ENCODE assay signal across 17 cellular contexts in the genomic region with DNA sequence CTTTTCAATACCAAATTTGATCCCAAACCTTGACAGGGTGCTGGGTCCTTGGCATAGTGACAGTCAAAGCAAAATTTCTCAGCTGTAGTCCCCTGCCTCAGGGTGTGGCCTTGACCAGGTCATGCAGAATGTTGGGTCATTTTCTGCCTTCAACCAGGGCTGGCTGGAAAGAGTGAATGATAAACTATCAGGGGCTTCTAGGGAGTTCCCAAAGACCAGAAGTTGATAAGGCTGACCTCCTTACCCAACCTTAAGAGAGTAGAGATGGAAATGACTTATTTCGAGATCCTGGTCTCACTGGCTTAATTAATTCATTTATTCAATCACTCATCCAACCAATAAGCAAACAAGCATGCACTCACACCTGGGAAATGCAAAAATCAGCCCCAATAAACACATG.
DNase-seq lines count a peak whose midpoint lies in the region; ATAC-seq, FAIRE-seq and TF ChIP-seq lines count a peak whose summit lies in the region.
"Had no signal": no experiment of that assay in that cellular context is flagged by ENCODE, and none has a peak within 500 bp of the region (broad histone marks: within the 10 kb centered on the region; RNA-seq: fewer than 3 reads in every experiment).

No MANE protein-coding gene starts in this region.

- H3K27ac Mint-ChIP-seq in activated naive CD8-positive, alpha-beta T cell treated with anti-CD3 and anti-CD28 coated beads for 36 hours, result no peak overlapping the region
- H3K27ac Mint-ChIP-seq: CD14-positive monocyte; CD8-positive, alpha-beta T cell; GM23338 had no signal

- no peak overlapping the region for H2AFZ ChIP-seq in GM12878 (ENCODE audit: control insufficient read depth, low read depth, low read length)
- H2AFZ ChIP-seq: GM23338 had no signal

- H3K27me3 ChIP-seq in GM12878 (replicated peaks in 1 of 2; ENCODE audit: control insufficient read depth in 2 of 2, insufficient read depth in 2 of 2, low read length in 1 of 2), result no peaks in the 10 kb centered on the region
- H3K27me3 ChIP-seq in prostate gland (replicated peaks; ENCODE audit: insufficient read depth), result no peaks in the 10 kb centered on the region
- H3K27me3 ChIP-seq: BLaER1 had no signal

- in situ Hi-C loops in GM12878 (cut with MboI), result no loop called here

- no peak overlapping the region for H3K4me2 ChIP-seq in GM12878 (ENCODE audit: control insufficient read depth, insufficient read depth)
- H3K4me2 ChIP-seq: BLaER1, GM23338 had no signal

- H3K4me1 ChIP-seq in GM12878 (ENCODE audit: control insufficient read depth, insufficient read depth, low read length), result no peaks in the 10 kb centered on the region
- H3K4me1 ChIP-seq in prostate gland (replicated peaks), result no peaks in the 10 kb centered on the region
- H3K4me1 ChIP-seq: BLaER1 had no signal

- H3K9me3 ChIP-seq in GM12878 (replicated peaks; ENCODE audit: control insufficient read depth, insufficient read depth, low read length), result no peaks in the 10 kb centered on the region; the same call in 2 of the 3 replicates
- H3K9me3 ChIP-seq in prostate gland, result no peaks in the 10 kb centered on the region
- H3K9me3 ChIP-seq: BLaER1 had no signal

- H3K36me3 Mint-ChIP-seq in activated naive CD8-positive, alpha-beta T cell treated with anti-CD3 and anti-CD28 coated beads for 36 hours, result no peaks in the 10 kb centered on the region
- H3K36me3 Mint-ChIP-seq: CD14-positive monocyte; CD8-positive, alpha-beta T cell had no signal

- TF ChIP-seq EP300 in GM12878 (IDR thresholded peaks at IDR 0.05; ENCODE audit: borderline replicate concordance in 1 of 2, control insufficient read depth in 1 of 2, low read depth in 2 of 2, low read length in 2 of 2), result no peak

- no peaks in the 10 kb centered on the region for H4K20me1 ChIP-seq in GM12878 (ENCODE audit: control insufficient read depth, insufficient read depth)
- H4K20me1 ChIP-seq: BLaER1 had no signal

- no peaks in the 10 kb centered on the region for H3K27me3 Mint-ChIP-seq in activated naive CD8-positive, alpha-beta T cell treated with anti-CD3 and anti-CD28 coated beads for 36 hours

- 0% methylated on average over 1 of the region's 1 CpG for WGBS in GM12878 (ENCODE audit: insufficient coverage, insufficient replicate concordance, low lambda C conversion rate, missing lambda C conversion rate)
- 77% methylated on average over 1 of the region's 1 CpG for WGBS in prostate gland

- BruUV-seq in GM12878 (replicated peaks; lab: Mats Ljungman, UMichigan), result no TSS peak

- DNase-seq in GM12878 (ENCODE audit: low read depth, low spot score) (no peak), prostate gland (ENCODE audit: low spot score) (no peak)
- no peak for DNase-seq in central memory CD4-positive, alpha-beta T cell
- no peak for DNase-seq in activated naive CD8-positive, alpha-beta T cell treated with anti-CD3 and anti-CD28 coated beads for 36 hours
- DNase-seq: 8988T; CD8-positive, alpha-beta T cell; DMS 273 treated with DMSO at 0.1 percent for 48 hours; HCEC 1CT; KG1 had no signal

- no peaks in the 10 kb centered on the region for H3K79me2 ChIP-seq in GM12878 (ENCODE audit: control insufficient read depth, insufficient read depth, low read length)

- RAD21 ChIA-PET in GM12878 (lab: Charles Lee; ENCODE audit: unreplicated experiment), result no interaction called here

- intact Hi-C loops in GM12878 (cut with micrococcal nuclease; ENCODE audit: unreplicated experiment) (loop anchor here (10.0 kb wide), 1 partner anchor 485 kb away; a partner anchor contains a TSS), prostate gland (cut with DNase I) (no loop called here)

- no peaks in the 10 kb centered on the region for H3K4me1 Mint-ChIP-seq in activated naive CD8-positive, alpha-beta T cell treated with anti-CD3 and anti-CD28 coated beads for 36 hours
- H3K4me1 Mint-ChIP-seq: CD14-positive monocyte, GM23338 had no signal

- no peak for TF ChIP-seq RAD21 in GM12878 (IDR thresholded peaks at IDR 0.05; ENCODE audit: insufficient read depth, low read depth, low read length)

- POLR2A ChIA-PET in GM12878 (lab: Charles Lee), result no interaction called here

- no peak overlapping the region for H3K27ac ChIP-seq in GM12878 (ENCODE audit: control insufficient read depth, insufficient read depth)
- no peak overlapping the region for H3K27ac ChIP-seq in prostate gland
- H3K27ac ChIP-seq: BLaER1 had no signal

- no peak overlapping the region for H3K9ac ChIP-seq in GM12878 (ENCODE audit: control insufficient read depth, insufficient read depth, low read length)
- H3K9ac ChIP-seq: BLaER1 had no signal

- H3K4me3 Mint-ChIP-seq in activated naive CD8-positive, alpha-beta T cell treated with anti-CD3 and anti-CD28 coated beads for 36 hours, result no peak overlapping the region
- H3K4me3 Mint-ChIP-seq: CD14-positive monocyte; CD8-positive, alpha-beta T cell; GM23338 had no signal

- H3K9me3 Mint-ChIP-seq in activated naive CD8-positive, alpha-beta T cell treated with anti-CD3 and anti-CD28 coated beads for 36 hours, result peaks cover 3% of the 10 kb centered on the region
- H3K9me3 Mint-ChIP-seq: CD8-positive, alpha-beta T cell had no signal

- H3K36me3 ChIP-seq in GM12878 (ENCODE audit: control insufficient read depth in 2 of 2, insufficient read depth in 2 of 2, low read length in 1 of 2) (no peaks in the 10 kb centered on the region), prostate gland (no peaks in the 10 kb centered on the region)
- H3K36me3 ChIP-seq: BLaER1 had no signal

- no peak for FAIRE-seq in GM12878 (lab: Jason Lieb, UNC)
- FAIRE-seq: G401.6, H54 had no signal

- TF ChIP-seq CTCF in GM12878 (IDR thresholded peaks at IDR 0.05 in 2 of 3, conservative IDR thresholded peaks at IDR 0.05 in 1 of 3; ENCODE audit: control insufficient read depth in 2 of 3, extremely low read depth in 1 of 3, insufficient read depth in 1 of 3, low read depth in 3 of 3, low read length in 3 of 3) (no peak), prostate gland (IDR thresholded peaks at IDR 0.05) (no peak)

- H3K4me3 ChIP-seq in GM12878, result no peak overlapping the region
- no peak overlapping the region for H3K4me3 ChIP-seq in prostate gland
- H3K4me3 ChIP-seq: BLaER1, GM23338 had no signal

- TF ChIP-seq POLR2A in GM12878 (IDR thresholded peaks at IDR 0.05; ENCODE audit: low read depth, low read length) (no peak), prostate gland (IDR thresholded peaks at IDR 0.05) (no peak)

- SMC1A ChIA-PET in GM12878 (lab: Charles Lee; ENCODE audit: uncharacterized antibody, unreplicated experiment), result no interaction called here

- ATAC-seq in GM18511 (IDR thresholded peaks at IDR 0.05; ENCODE audit: unreplicated experiment), result peak; percentile 49
- ATAC-seq in GM21619 (IDR thresholded peaks at IDR 0.05; ENCODE audit: unreplicated experiment), result peak; percentile 43
- peak; percentile 52 for ATAC-seq in HG02981 (IDR thresholded peaks at IDR 0.05; ENCODE audit: unreplicated experiment)
- ATAC-seq in GM12878, result peak; percentile 84
- ATAC-seq: CD8-positive, alpha-beta T cell; GM23338 had no signal

- CTCF ChIA-PET in GM12878 (lab: Yijun Ruan, JAX), result no interaction called here

TF ChIP-seq in GM12878, 131 proteins besides CTCF, POLR2A, EP300 and RAD21 (continues in another document):
- TF ChIP-seq SUZ12 (IDR thresholded peaks at IDR 0.05; ENCODE audit: unreplicated experiment) (no peak), TBL1XR1 (IDR thresholded peaks at IDR 0.05; ENCODE audit: low read depth, low read length) (no peak), MYB (IDR thresholded peaks at IDR 0.05; ENCODE audit: borderline replicate concordance, low read depth, low read length) (no peak), CBX5 (IDR thresholded peaks at IDR 0.05; ENCODE audit: low read depth) (no peak)
- TF ChIP-seq, protein P1, sequence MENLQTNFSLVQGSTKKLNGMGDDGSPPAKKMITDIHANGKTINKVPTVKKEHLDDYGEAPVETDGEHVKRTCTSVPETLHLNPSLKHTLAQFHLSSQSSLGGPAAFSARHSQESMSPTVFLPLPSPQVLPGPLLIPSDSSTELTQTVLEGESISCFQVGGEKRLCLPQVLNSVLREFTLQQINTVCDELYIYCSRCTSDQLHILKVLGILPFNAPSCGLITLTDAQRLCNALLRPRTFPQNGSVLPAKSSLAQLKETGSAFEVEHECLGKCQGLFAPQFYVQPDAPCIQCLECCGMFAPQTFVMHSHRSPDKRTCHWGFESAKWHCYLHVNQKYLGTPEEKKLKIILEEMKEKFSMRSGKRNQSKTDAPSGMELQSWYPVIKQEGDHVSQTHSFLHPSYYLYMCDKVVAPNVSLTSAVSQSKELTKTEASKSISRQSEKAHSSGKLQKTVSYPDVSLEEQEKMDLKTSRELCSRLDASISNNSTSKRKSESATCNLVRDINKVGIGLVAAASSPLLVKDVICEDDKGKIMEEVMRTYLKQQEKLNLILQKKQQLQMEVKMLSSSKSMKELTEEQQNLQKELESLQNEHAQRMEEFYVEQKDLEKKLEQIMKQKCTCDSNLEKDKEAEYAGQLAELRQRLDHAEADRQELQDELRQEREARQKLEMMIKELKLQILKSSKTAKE (IDR thresholded peaks at IDR 0.05; ENCODE audit: low read depth, poor library complexity, severe bottlenecking), result no peak
- TF ChIP-seq, protein P2, sequence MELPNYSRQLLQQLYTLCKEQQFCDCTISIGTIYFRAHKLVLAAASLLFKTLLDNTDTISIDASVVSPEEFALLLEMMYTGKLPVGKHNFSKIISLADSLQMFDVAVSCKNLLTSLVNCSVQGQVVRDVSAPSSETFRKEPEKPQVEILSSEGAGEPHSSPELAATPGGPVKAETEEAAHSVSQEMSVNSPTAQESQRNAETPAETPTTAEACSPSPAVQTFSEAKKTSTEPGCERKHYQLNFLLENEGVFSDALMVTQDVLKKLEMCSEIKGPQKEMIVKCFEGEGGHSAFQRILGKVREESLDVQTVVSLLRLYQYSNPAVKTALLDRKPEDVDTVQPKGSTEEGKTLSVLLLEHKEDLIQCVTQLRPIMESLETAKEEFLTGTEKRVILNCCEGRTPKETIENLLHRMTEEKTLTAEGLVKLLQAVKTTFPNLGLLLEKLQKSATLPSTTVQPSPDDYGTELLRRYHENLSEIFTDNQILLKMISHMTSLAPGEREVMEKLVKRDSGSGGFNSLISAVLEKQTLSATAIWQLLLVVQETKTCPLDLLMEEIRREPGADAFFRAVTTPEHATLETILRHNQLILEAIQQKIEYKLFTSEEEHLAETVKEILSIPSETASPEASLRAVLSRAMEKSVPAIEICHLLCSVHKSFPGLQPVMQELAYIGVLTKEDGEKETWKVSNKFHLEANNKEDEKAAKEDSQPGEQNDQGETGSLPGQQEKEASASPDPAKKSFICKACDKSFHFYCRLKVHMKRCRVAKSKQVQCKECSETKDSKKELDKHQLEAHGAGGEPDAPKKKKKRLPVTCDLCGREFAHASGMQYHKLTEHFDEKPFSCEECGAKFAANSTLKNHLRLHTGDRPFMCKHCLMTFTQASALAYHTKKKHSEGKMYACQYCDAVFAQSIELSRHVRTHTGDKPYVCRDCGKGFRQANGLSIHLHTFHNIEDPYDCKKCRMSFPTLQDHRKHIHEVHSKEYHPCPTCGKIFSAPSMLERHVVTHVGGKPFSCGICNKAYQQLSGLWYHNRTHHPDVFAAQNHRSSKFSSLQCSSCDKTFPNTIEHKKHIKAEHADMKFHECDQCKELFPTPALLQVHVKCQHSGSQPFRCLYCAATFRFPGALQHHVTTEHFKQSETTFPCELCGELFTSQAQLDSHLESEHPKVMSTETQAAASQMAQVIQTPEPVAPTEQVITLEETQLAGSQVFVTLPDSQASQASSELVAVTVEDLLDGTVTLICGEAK (IDR thresholded peaks at IDR 0.05; ENCODE audit: borderline replicate concordance), result no peak
